In the genomic region with DNA sequence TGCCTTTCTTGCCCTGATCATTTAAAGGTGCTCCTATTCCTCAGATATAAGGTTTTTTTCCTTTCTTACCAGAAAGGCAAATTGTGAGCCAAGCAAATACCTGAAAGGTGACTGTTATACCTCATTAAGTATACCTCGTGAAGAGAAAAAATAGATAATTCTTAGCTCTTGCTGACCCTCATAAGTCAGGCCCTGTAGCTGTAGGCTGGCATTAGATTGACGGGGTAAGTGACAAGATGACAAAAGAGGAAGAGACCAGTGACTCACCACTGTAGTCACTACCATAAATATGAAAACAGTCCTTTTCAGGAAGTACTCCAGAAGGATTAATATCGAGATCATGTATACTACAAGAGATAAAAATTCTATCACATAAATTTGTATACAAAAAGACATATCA, we compare ENCODE assay signal across 1 cellular context.
TF ChIP-seq lines count a peak whose summit lies in the region.

No MANE protein-coding gene starts in this region.

TF ChIP-seq in K562, 482 proteins besides CTCF, POLR2A, EP300 and RAD21 (continued from another document):
- TF ChIP-seq ATF1 (CRISPR knock-in tag; IDR thresholded peaks at IDR 0.05) (no peak), ATF1 (tag; IDR thresholded peaks at IDR 0.05) (peak; percentile 43), POLR2G (IDR thresholded peaks at IDR 0.05; ENCODE audit: low read depth, low read length) (no peak), CREB1 (IDR thresholded peaks at IDR 0.05) (peak; percentile 48; the same call in 1 of the 2 replicates), CREB1 (CRISPR knock-in tag; IDR thresholded peaks at IDR 0.05) (no peak), ZNF584 (CRISPR knock-in tag; IDR thresholded peaks at IDR 0.05; ENCODE audit: low read depth) (0 out of 2 replicates have a peak, but pooled peaks have one; percentile 31), MECOM (CRISPR knock-in tag; IDR thresholded peaks at IDR 0.05) (peak; percentile 48; the same call in 1 of the 2 replicates), SMAD4 (CRISPR knock-in tag; conservative IDR thresholded peaks at IDR 0.05) (0 out of 2 replicates have a peak, but pooled peaks have one; percentile 15), PTRF (tag; IDR thresholded peaks at IDR 0.05) (no peak), ATF3 (IDR thresholded peaks at IDR 0.05) (peak; percentile 89), ATF3 (CRISPR knock-in tag; conservative IDR thresholded peaks at IDR 0.05) (no peak; the same call in 1 of the 2 replicates), FOXK2 (conservative IDR thresholded peaks at IDR 0.05 in 1 of 2, IDR thresholded peaks at IDR 0.05 in 1 of 2; ENCODE audit: low read depth in 2 of 2) (0 out of 4 replicates have a peak, but pooled peaks of 1 of the 2 experiments have one; percentile 13), TEAD4 (IDR thresholded peaks at IDR 0.05; ENCODE audit: low read length) (0 out of 2 replicates have a peak, but pooled peaks have one; percentile 5), TEAD4 (CRISPR knock-in tag; IDR thresholded peaks at IDR 0.05; ENCODE audit: borderline replicate concordance) (no peak), KHSRP (IDR thresholded peaks at IDR 0.05) (no peak), MEIS2 (IDR thresholded peaks at IDR 0.05; ENCODE audit: partially characterized antibody) (peak; percentile 92), RBM22 (IDR thresholded peaks at IDR 0.05; ENCODE audit: low read depth, low read length, poor library complexity, severe bottlenecking) (no peak), CHCHD3 (CRISPR knock-in tag; IDR thresholded peaks at IDR 0.05) (no peak)
- TF ChIP-seq, protein P1, sequence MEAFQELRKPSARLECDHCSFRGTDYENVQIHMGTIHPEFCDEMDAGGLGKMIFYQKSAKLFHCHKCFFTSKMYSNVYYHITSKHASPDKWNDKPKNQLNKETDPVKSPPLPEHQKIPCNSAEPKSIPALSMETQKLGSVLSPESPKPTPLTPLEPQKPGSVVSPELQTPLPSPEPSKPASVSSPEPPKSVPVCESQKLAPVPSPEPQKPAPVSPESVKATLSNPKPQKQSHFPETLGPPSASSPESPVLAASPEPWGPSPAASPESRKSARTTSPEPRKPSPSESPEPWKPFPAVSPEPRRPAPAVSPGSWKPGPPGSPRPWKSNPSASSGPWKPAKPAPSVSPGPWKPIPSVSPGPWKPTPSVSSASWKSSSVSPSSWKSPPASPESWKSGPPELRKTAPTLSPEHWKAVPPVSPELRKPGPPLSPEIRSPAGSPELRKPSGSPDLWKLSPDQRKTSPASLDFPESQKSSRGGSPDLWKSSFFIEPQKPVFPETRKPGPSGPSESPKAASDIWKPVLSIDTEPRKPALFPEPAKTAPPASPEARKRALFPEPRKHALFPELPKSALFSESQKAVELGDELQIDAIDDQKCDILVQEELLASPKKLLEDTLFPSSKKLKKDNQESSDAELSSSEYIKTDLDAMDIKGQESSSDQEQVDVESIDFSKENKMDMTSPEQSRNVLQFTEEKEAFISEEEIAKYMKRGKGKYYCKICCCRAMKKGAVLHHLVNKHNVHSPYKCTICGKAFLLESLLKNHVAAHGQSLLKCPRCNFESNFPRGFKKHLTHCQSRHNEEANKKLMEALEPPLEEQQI (IDR thresholded peaks at IDR 0.05), result peak; percentile 58
- TF ChIP-seq, protein P2, sequence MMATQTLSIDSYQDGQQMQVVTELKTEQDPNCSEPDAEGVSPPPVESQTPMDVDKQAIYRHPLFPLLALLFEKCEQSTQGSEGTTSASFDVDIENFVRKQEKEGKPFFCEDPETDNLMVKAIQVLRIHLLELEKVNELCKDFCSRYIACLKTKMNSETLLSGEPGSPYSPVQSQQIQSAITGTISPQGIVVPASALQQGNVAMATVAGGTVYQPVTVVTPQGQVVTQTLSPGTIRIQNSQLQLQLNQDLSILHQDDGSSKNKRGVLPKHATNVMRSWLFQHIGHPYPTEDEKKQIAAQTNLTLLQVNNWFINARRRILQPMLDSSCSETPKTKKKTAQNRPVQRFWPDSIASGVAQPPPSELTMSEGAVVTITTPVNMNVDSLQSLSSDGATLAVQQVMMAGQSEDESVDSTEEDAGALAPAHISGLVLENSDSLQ (IDR thresholded peaks at IDR 0.05), result peak; percentile 90
